ENCODE assay signal across 21 cellular contexts in genomic region chr7:16205481-16205880, GRCh38.
"Had no signal": no experiment of that assay in that cellular context is flagged by ENCODE, and none has a peak within 500 bp of the region (broad histone marks: within the 10 kb centered on the region; RNA-seq: fewer than 3 reads in every experiment).

No MANE protein-coding gene starts in this region.

- DNase-seq: effector memory CD8-positive, alpha-beta T cell; foreskin melanocyte; heart left ventricle; hypothalamus; immature natural killer cell; kidney; left cardiac atrium; left ventricle myocardium inferior; mesenchymal stem cell; naive thymus-derived CD4-positive, alpha-beta T cell; nephron progenitor cell; stimulated activated CD4-positive, alpha-beta T cell treated with anti-CD3 and anti-CD28 coated beads, Interleukin-2, amount 100 ng/mL, for 24 hours; stimulated activated CD4-positive, alpha-beta T cell treated with anti-CD3 and anti-CD28 coated beads, Interleukin-4, amount 100 ng/mL, for 4 hours; stimulated activated naive CD4-positive, alpha-beta T cell; trophoblast cell had no signal

- H3K4me1 Mint-ChIP-seq: central memory CD8-positive, alpha-beta T cell; immature natural killer cell; naive thymus-derived CD4-positive, alpha-beta T cell had no signal

- H3K9me3 Mint-ChIP-seq: central memory CD8-positive, alpha-beta T cell; effector memory CD8-positive, alpha-beta T cell; nephron progenitor cell had no signal

- H3K36me3 ChIP-seq: esophagus muscularis mucosa, heart left ventricle, left ventricle myocardium inferior, neutrophil had no signal

- H3K27me3 Mint-ChIP-seq: effector memory CD8-positive, alpha-beta T cell; naive thymus-derived CD4-positive, alpha-beta T cell had no signal

- ATAC-seq: effector memory CD8-positive, alpha-beta T cell; heart left ventricle; left cardiac atrium; naive thymus-derived CD4-positive, alpha-beta T cell; sciatic nerve had no signal

- H3K9me3 ChIP-seq: esophagus muscularis mucosa, left ventricle myocardium inferior, neutrophil had no signal

- H3K36me3 Mint-ChIP-seq: naive thymus-derived CD4-positive, alpha-beta T cell had no signal

- H3K27me3 ChIP-seq: esophagus muscularis mucosa, heart left ventricle, neutrophil had no signal

- H3K27ac ChIP-seq: epithelial cell of prostate, esophagus muscularis mucosa, left ventricle myocardium inferior, neutrophil had no signal

- H3K27ac Mint-ChIP-seq: effector memory CD8-positive, alpha-beta T cell; immature natural killer cell; naive thymus-derived CD4-positive, alpha-beta T cell; nephron progenitor cell had no signal

- H3K4me3 ChIP-seq: esophagus muscularis mucosa, heart left ventricle, left ventricle myocardium inferior, lung had no signal

- H3K4me3 Mint-ChIP-seq: central memory CD8-positive, alpha-beta T cell; effector memory CD8-positive, alpha-beta T cell; immature natural killer cell; naive thymus-derived CD4-positive, alpha-beta T cell; nephron progenitor cell had no signal
